In the genomic region with DNA sequence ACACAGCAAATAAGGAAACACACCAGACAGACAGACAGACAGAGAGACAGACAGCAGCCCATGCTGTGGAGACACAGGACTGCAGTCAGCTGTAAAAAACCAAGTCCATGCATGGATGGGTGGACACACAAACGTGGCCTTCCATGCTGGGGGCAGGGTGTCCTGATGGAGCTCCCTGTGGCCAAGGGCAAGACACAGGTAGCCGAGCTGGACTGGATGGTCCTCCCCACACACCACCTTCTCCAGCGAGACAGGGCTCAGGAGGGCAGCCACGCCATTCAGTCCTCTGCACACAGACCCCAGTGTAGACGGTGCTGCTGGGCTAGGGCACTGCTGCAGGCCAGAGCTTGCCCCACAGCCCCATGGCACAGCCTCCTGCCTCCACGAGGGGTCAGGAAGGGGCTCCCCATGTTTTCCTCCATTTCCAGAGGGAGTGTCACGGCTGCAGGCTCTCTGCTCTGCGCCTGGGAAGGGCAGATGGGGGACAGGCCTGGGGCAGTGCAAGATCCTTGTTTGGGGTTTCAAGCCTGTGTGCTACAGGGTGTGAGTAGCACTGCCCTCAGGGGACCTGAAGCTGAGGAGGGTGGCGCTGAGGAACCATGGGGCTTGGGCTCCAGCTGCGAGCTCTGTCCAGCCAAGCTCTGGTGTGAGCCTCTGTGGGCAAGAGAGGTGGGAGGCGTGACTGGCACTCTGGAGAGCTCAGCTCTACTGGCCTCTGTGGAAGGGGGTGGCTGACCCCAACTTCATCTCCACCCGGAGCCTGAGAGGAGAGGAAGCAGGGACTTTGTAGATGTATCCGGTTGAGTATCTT, we compare ENCODE assay signal across 31 cellular contexts.
"Had no signal": no experiment of that assay in that cellular context is flagged by ENCODE, and none has a peak within 500 bp of the region (broad histone marks: within the 10 kb centered on the region; RNA-seq: fewer than 3 reads in every experiment).

No MANE protein-coding gene starts in this region.

- H3K27ac ChIP-seq: gastrocnemius medialis, hepatocyte, neutrophil, ovary, sigmoid colon, uterus, VCaP had no signal

- DNase-seq: activated CD4-positive, alpha-beta T cell treated with anti-CD3 and anti-CD28 coated beads for 4 hours; activated CD4-positive, alpha-beta T cell treated with anti-CD3 and anti-CD28 coated beads, Interleukin-2, amount 50 U/mL, for 48 hours; activated CD8-positive, alpha-beta memory T cell treated with anti-CD3 and anti-CD28 coated beads, Interleukin-2, amount 50 U/mL, for 4 hours; activated naive CD8-positive, alpha-beta T cell treated with anti-CD3 and anti-CD28 coated beads, Interleukin-2, amount 50 U/mL, for 24 hours; activated T-cell treated with anti-CD3 and anti-CD28 coated beads, Interleukin-2, amount 50 U/mL, for 24 hours; amygdala; dermis blood vessel endothelial cell; effector memory CD4-positive, alpha-beta T cell; erythroblast; gastrocnemius medialis; glutamatergic neuron; mucosa of descending colon; ovary; sigmoid colon; small intestine; stimulated activated CD4-positive, alpha-beta T cell treated with anti-CD3 and anti-CD28 coated beads, Interleukin-4, amount 100 ng/mL, for 24 hours; stimulated activated naive CD8-positive, alpha-beta T cell treated with anti-CD3 and anti-CD28 coated beads, Interleukin-15, amount 100 ng/mL, for 72 hours; substantia nigra; SW 1271; T-helper 9 cell; uterus had no signal

- H3K9me3 ChIP-seq: gastrocnemius medialis, mucosa of descending colon, neutrophil, ovary, sigmoid colon, uterus had no signal

- H3K36me3 ChIP-seq: gastrocnemius medialis, neutrophil, ovary, sigmoid colon, uterus had no signal

- FAIRE-seq: bronchial epithelial cell, colon, small intestine, TTC549 had no signal

- ATAC-seq: activated naive CD8-positive, alpha-beta T cell treated with anti-CD3 and anti-CD28 coated beads, Interleukin-2, amount 50 U/mL, for 24 hours; gastrocnemius medialis; left lobe of liver; mucosa of descending colon; natural killer cell treated with Interleukin-12 subunit alpha and Interleukin-12 subunit beta and Interleukin-15 and Interleukin-18, amount 100 ng/mL, for 72 hours; stimulated activated effector memory CD8-positive, alpha-beta T cell treated with anti-CD3 and anti-CD28 coated beads, Interleukin-12 subunit alpha, Interleukin-12 subunit beta, amount 100 ng/mL, for 72 hours; stimulated activated naive CD8-positive, alpha-beta T cell treated with anti-CD3 and anti-CD28 coated beads, Interleukin-15, amount 100 ng/mL, for 72 hours had no signal

- H3K4me1 ChIP-seq: gastrocnemius medialis, sigmoid colon, uterus had no signal

- H3K27me3 ChIP-seq: hepatocyte, neutrophil, ovary, uterus had no signal

- H3K4me3 ChIP-seq: gastrocnemius medialis, hepatocyte, lung, mucosa of descending colon, ovary, sigmoid colon, uterus had no signal
